ENCODE assay signal across 8 cellular contexts in the genomic region with DNA sequence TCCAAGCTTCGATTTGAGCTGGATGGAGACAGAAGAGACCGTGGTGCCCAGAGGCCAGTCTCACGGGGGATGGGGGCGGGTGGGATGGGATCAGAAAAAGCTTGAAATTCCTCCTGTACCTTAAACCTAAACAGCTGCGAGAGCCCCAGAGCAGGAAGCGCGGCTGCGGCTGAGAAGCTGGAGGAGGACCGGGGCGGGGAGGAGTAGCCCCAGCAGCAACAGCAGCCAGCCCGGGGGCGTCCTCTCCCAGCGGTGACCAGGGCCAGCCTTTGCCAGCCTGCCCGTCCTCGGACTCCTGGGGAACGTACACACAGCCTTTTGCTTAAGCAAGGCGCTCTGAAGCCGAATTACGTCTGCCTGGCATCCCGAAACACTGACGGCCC. TPM values are rescaled to one million over a fixed set of nuclear protein-coding genes. Genes with fewer than 3 reads are reported as not detected.
DNase-seq lines count a peak whose midpoint lies in the region; ATAC-seq and TF ChIP-seq lines count a peak whose summit lies in the region.

No MANE protein-coding gene starts in this region.

- H3K9me3 Mint-ChIP-seq in activated CD8-positive, alpha-beta memory T cell treated with anti-CD3 and anti-CD28 coated beads, Interleukin-2, amount 10 ng/mL, durations not matched to agents 7 days and 5 days (ENCODE audit: low read depth) = no peaks in the 10 kb centered on the region
- no peaks in the 10 kb centered on the region for H3K9me3 Mint-ChIP-seq in progenitor cell of endocrine pancreas (ENCODE audit: low read depth)

- H3K27me3 Mint-ChIP-seq in activated CD8-positive, alpha-beta memory T cell treated with anti-CD3 and anti-CD28 coated beads, Interleukin-2, amount 10 ng/mL, durations not matched to agents 7 days and 5 days = peaks cover 81% of the 10 kb centered on the region
- peaks cover 88% of the 10 kb centered on the region for H3K27me3 Mint-ChIP-seq in progenitor cell of endocrine pancreas

- peak; percentile 31 for ATAC-seq in activated CD8-positive, alpha-beta memory T cell treated with anti-CD3 and anti-CD28 coated beads, Interleukin-2, amount 10 ng/mL, durations not matched to agents 7 days and 5 days
- ATAC-seq in HG02852 (IDR thresholded peaks at IDR 0.05; ENCODE audit: unreplicated experiment) = peak; percentile 27

- DNase-seq in activated CD8-positive, alpha-beta memory T cell treated with anti-CD3 and anti-CD28 coated beads, Interleukin-2, amount 10 ng/mL, durations not matched to agents 7 days and 5 days = no peak
- no peak for DNase-seq in activated CD8-positive, alpha-beta memory T cell treated with anti-CD3 and anti-CD28 coated beads for 24 hours
- peak; percentile 63 to 69 for DNase-seq in SJCRH30
- peak in 1 of 2 donors; percentile 52 for DNase-seq in foreskin fibroblast
- no peak for DNase-seq in progenitor cell of endocrine pancreas (ENCODE audit: low spot score, unreplicated experiment)
- no peak for DNase-seq in hypothalamus (lab: John Stamatoyannopoulos, UW)
- DNase-seq in hepatic stellate cell (ENCODE audit: low spot score) = no peak

- peak overlapping the region; percentile 55 for H3K4me3 ChIP-seq in SJCRH30
- H3K4me3 ChIP-seq in foreskin fibroblast (ENCODE audit: low read depth in 1 of 2, low read length in 2 of 2) = peak overlapping the region; percentile 50 to 61

- H3K27ac ChIP-seq in SJCRH30 = no peak overlapping the region

- H3K4me1 ChIP-seq in SJCRH30 = peaks cover 3% of the 10 kb centered on the region; the same call in 1 of the 2 replicates

- TF ChIP-seq CTCF in foreskin fibroblast (IDR thresholded peaks at IDR 0.05; ENCODE audit: low read depth, low read length) (no peak), progenitor cell of endocrine pancreas (IDR thresholded peaks at IDR 0.05; ENCODE audit: unreplicated experiment) (no peak)

- H3K36me3 ChIP-seq in SJCRH30 = no peaks in the 10 kb centered on the region

- H3K4me3 Mint-ChIP-seq in activated CD8-positive, alpha-beta memory T cell treated with anti-CD3 and anti-CD28 coated beads, Interleukin-2, amount 10 ng/mL, durations not matched to agents 7 days and 5 days = peak overlapping the region; percentile 78
- H3K4me3 Mint-ChIP-seq in progenitor cell of endocrine pancreas (ENCODE audit: low read depth) = peak overlapping the region; percentile 73

- H3K9me3 ChIP-seq in SJCRH30 (replicated peaks) = no peaks in the 10 kb centered on the region

- peaks cover 26% of the 10 kb centered on the region for H3K4me1 Mint-ChIP-seq in activated CD8-positive, alpha-beta memory T cell treated with anti-CD3 and anti-CD28 coated beads, Interleukin-2, amount 10 ng/mL, durations not matched to agents 7 days and 5 days
- peaks cover 6% of the 10 kb centered on the region for H3K4me1 Mint-ChIP-seq in progenitor cell of endocrine pancreas (ENCODE audit: low read depth)

- CTCF ChIA-PET in activated CD8-positive, alpha-beta memory T cell treated with anti-CD3 and anti-CD28 coated beads, Interleukin-2, amount 10 ng/mL, durations not matched to agents 7 days and 5 days (lab: Charles Lee) = interaction anchor here (0.5 to 4.2 kb wide), 17 partner anchors 7 to 259 kb away, joined by 3 to 44 read pairs (median 6); partner anchors contain the start of gene CCNC

- peaks cover 3% of the 10 kb centered on the region; the same call in 1 of the 2 replicates for H3K27me3 ChIP-seq in SJCRH30

- H3K27ac Mint-ChIP-seq in activated CD8-positive, alpha-beta memory T cell treated with anti-CD3 and anti-CD28 coated beads, Interleukin-2, amount 10 ng/mL, durations not matched to agents 7 days and 5 days = no peak overlapping the region
- H3K27ac Mint-ChIP-seq in progenitor cell of endocrine pancreas = no peak overlapping the region

- H3K36me3 Mint-ChIP-seq in activated CD8-positive, alpha-beta memory T cell treated with anti-CD3 and anti-CD28 coated beads, Interleukin-2, amount 10 ng/mL, durations not matched to agents 7 days and 5 days = no peaks in the 10 kb centered on the region
- no peaks in the 10 kb centered on the region for H3K36me3 Mint-ChIP-seq in progenitor cell of endocrine pancreas (ENCODE audit: insufficient read depth)

RNA-seq across cellular contexts. Expression of gene PRDM13, which starts 17.4 kb away (rescaled TPM):
- under 1 TPM in 1 of 2 experiments, not detected in 1; 0.14 TPM for total RNA-seq in activated CD8-positive, alpha-beta memory T cell treated with anti-CD3 and anti-CD28 coated beads, Interleukin-2, amount 10 ng/mL, durations not matched to agents 7 days and 5 days
- not detected in 2 replicates for total RNA-seq in SJCRH30 (2014; rRNA removed; shearing (Covaris generic))
- total RNA-seq in progenitor cell of endocrine pancreas = not detected in 2 replicates

RNA-seq across cellular contexts. Expression of gene CCNC, which starts 20.8 kb away (rescaled TPM):
- total RNA-seq in activated CD8-positive, alpha-beta memory T cell treated with anti-CD3 and anti-CD28 coated beads, Interleukin-2, amount 10 ng/mL, durations not matched to agents 7 days and 5 days = 10 to 100 TPM; 39.3 to 39.4 TPM
- 122 and 128 TPM in 2 replicates for total RNA-seq in SJCRH30 (2014; rRNA removed; shearing (Covaris generic))
- total RNA-seq in progenitor cell of endocrine pancreas = 73.0 and 74.5 TPM in 2 replicates

Comparison
In these comparisons a context has a peak if more than half of its experiments do, and no peak if none do; other contexts are left out.
1. DNase-seq: peak in SJCRH30 (2 of 2); none in activated CD8-positive, alpha-beta memory T cell treated with anti-CD3 and anti-CD28 coated beads, Interleukin-2, amount 10 ng/mL, durations not matched to agents 7 days and 5 days (single experiment), activated CD8-positive, alpha-beta memory T cell treated with anti-CD3 and anti-CD28 coated beads for 24 hours (single experiment), progenitor cell of endocrine pancreas (single experiment), hypothalamus (0 of 51) and hepatic stellate cell (single experiment).